ENCODE assay signal across 1 cellular context in the genomic region with DNA sequence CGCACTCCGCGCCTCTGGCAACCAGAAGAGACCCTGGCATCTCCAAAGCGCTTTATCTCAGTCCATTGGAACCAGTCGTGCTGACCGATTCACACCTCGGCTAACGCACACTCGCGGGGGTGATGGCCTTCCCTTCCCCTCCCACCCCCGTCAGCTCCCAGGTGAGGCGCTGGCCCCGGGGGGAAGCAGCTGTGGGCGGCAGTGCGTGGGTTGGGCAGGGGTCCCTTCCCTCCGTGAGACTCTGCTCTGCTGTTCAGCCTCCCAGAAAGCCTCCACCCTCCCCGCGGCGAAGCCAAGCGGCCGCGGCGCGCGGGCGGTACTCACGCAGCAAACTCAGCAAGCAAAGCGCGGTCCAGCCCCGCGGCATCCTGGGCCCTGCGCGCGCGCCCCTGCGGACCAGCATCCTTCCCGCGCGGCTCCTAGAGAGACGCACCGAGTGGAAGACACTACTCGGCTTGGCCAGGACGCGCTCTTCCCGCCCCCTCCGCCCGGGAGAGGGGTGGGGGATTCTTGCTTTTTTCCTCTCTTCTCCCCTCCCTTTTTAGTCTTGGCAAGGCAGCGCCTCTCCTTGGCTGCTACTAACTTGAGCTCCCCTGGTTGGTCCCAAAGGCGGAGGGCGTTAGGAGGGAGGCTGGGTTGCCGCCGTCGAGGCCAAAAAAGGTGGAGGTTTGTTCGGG.
TF ChIP-seq lines count a peak whose summit lies in the region.

A gene with protein sequence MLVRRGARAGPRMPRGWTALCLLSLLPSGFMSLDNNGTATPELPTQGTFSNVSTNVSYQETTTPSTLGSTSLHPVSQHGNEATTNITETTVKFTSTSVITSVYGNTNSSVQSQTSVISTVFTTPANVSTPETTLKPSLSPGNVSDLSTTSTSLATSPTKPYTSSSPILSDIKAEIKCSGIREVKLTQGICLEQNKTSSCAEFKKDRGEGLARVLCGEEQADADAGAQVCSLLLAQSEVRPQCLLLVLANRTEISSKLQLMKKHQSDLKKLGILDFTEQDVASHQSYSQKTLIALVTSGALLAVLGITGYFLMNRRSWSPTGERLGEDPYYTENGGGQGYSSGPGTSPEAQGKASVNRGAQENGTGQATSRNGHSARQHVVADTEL (minus strand): TSS at position 448 of the 677 bp plus-strand sequence. CDS start 45 bp downstream, at position 403.

TF ChIP-seq in IMR-90, 13 proteins besides CTCF, POLR2A, EP300 and RAD21:
- TF ChIP-seq RFX5 (IDR thresholded peaks at IDR 0.05; ENCODE audit: low read depth, low read length) (no peak), RCOR1 (IDR thresholded peaks at IDR 0.05; ENCODE audit: insufficient replicate concordance, low read length) (no peak), MXI1 (IDR thresholded peaks at IDR 0.05; ENCODE audit: borderline replicate concordance, low read depth, low read length) (no peak), SMC3 (IDR thresholded peaks at IDR 0.05; ENCODE audit: low read depth, low read length) (no peak), MAZ (IDR thresholded peaks at IDR 0.05; ENCODE audit: borderline replicate concordance, low read depth, low read length) (no peak)
- TF ChIP-seq, protein P1, sequence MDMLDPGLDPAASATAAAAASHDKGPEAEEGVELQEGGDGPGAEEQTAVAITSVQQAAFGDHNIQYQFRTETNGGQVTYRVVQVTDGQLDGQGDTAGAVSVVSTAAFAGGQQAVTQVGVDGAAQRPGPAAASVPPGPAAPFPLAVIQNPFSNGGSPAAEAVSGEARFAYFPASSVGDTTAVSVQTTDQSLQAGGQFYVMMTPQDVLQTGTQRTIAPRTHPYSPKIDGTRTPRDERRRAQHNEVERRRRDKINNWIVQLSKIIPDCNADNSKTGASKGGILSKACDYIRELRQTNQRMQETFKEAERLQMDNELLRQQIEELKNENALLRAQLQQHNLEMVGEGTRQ (IDR thresholded peaks at IDR 0.05; ENCODE audit: low read depth, low read length): no peak
- TF ChIP-seq, protein P2, sequence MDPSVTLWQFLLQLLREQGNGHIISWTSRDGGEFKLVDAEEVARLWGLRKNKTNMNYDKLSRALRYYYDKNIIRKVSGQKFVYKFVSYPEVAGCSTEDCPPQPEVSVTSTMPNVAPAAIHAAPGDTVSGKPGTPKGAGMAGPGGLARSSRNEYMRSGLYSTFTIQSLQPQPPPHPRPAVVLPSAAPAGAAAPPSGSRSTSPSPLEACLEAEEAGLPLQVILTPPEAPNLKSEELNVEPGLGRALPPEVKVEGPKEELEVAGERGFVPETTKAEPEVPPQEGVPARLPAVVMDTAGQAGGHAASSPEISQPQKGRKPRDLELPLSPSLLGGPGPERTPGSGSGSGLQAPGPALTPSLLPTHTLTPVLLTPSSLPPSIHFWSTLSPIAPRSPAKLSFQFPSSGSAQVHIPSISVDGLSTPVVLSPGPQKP (IDR thresholded peaks at IDR 0.05; ENCODE audit: borderline replicate concordance, low read depth, low read length): no peak
